In genomic region chr4:183344523-183345255, GRCh38 we compare ENCODE assay signal across 31 cellular contexts. TPM values are rescaled to one million over a fixed set of nuclear protein-coding genes. Genes with fewer than 3 reads are reported as not detected.
"Had no signal": no experiment of that assay in that cellular context is flagged by ENCODE, and none has a peak within 500 bp of the region (broad histone marks: within the 10 kb centered on the region; RNA-seq: fewer than 3 reads in every experiment).

No MANE protein-coding gene starts in this region.

- H3K9ac ChIP-seq: parathyroid adenoma had no signal

- H3K27ac ChIP-seq: epithelial cell of prostate, esophagus squamous epithelium, parathyroid adenoma, testis, transverse colon had no signal

- H3K79me2 ChIP-seq: parathyroid adenoma had no signal

- H2AFZ ChIP-seq: parathyroid adenoma had no signal

- H3K9me3 Mint-ChIP-seq: activated naive CD4-positive, alpha-beta T cell treated with anti-CD3 and anti-CD28 coated beads, Interleukin-2, amount 50 U/mL, for 24 hours; activated naive CD8-positive, alpha-beta T cell treated with anti-CD3 and anti-CD28 coated beads, Interleukin-2, amount 50 U/mL, for 24 hours; activated T-helper 2 cell treated with anti-CD3 and anti-CD28 coated beads, Interferon-gamma antibody, Interleukin-2, Interleukin-4, amounts not matched to agents 10 μg/mL and 5 μg/mL and 100 μg/mL, durations not matched to agents 14 hours and 24 hours and 36 hours; nephron; T-cell had no signal

- FAIRE-seq: endometrium, frontal cortex, islet of Langerhans, urothelium cell line had no signal

- H3K36me3 ChIP-seq: esophagus squamous epithelium, transverse colon had no signal

- H3K36me3 Mint-ChIP-seq: activated CD8-positive, alpha-beta memory T cell treated with anti-CD3 and anti-CD28 coated beads, Interleukin-2, amount 10 ng/mL, durations not matched to agents 7 days and 5 days; activated naive CD4-positive, alpha-beta T cell treated with anti-CD3 and anti-CD28 coated beads, Interleukin-2, amount 50 U/mL, for 24 hours; T-cell had no signal

- ATAC-seq: activated CD4-positive, alpha-beta T cell treated with anti-CD3 and anti-CD28 coated beads for 36 hours; activated CD8-positive, alpha-beta memory T cell treated with anti-CD3 and anti-CD28 coated beads, Interleukin-2, amount 10 ng/mL, durations not matched to agents 7 days and 5 days; activated CD8-positive, alpha-beta T cell treated with anti-CD3 and anti-CD28 coated beads, Interleukin-2, amount 10 ng/mL, durations not matched to agents 7 days and 5 days; activated naive CD8-positive, alpha-beta T cell treated with anti-CD3 and anti-CD28 coated beads, Interleukin-2, amount 50 U/mL, for 24 hours; left ventricle myocardium superior; right cardiac atrium; stimulated activated naive CD8-positive, alpha-beta T cell treated with anti-CD3 and anti-CD28 coated beads, Interleukin-15, Interleukin-2, amounts not matched to agents 100 U/mL and 50 U/mL, for 24 hours; T-cell had no signal

- H3K27me3 ChIP-seq: testis had no signal

- H3K4me3 ChIP-seq: esophagus squamous epithelium, testis, transverse colon had no signal

- H3K27ac Mint-ChIP-seq: activated CD4-positive, alpha-beta T cell treated with anti-CD3 and anti-CD28 coated beads for 36 hours; activated CD8-positive, alpha-beta memory T cell treated with anti-CD3 and anti-CD28 coated beads, Interleukin-2, amount 10 ng/mL, durations not matched to agents 7 days and 5 days; activated CD8-positive, alpha-beta T cell treated with anti-CD3 and anti-CD28 coated beads, Interleukin-2, amount 10 ng/mL, durations not matched to agents 7 days and 5 days; activated naive CD4-positive, alpha-beta T cell treated with anti-CD3 and anti-CD28 coated beads, Interleukin-2, amount 50 U/mL, for 24 hours; activated naive CD8-positive, alpha-beta T cell treated with anti-CD3 and anti-CD28 coated beads, Interleukin-2, amount 50 U/mL, for 24 hours; activated T-helper 2 cell treated with anti-CD3 and anti-CD28 coated beads, Interferon-gamma antibody, Interleukin-2, Interleukin-4, amounts not matched to agents 10 μg/mL and 5 μg/mL and 100 μg/mL, durations not matched to agents 14 hours and 24 hours and 36 hours; nephron; T-cell had no signal

- H3K9me3 ChIP-seq: esophagus squamous epithelium, testis, transverse colon had no signal

- DNase-seq: activated CD4-positive, alpha-beta T cell treated with anti-CD3 and anti-CD28 coated beads for 36 hours; activated CD4-positive, CD25-positive, alpha-beta regulatory T cell; activated CD8-positive, alpha-beta memory T cell treated with anti-CD3 and anti-CD28 coated beads, Interleukin-2, amount 10 ng/mL, durations not matched to agents 7 days and 5 days; activated CD8-positive, alpha-beta T cell treated with anti-CD3 and anti-CD28 coated beads, Interleukin-2, amount 10 ng/mL, durations not matched to agents 7 days and 5 days; activated naive CD8-positive, alpha-beta T cell treated with anti-CD3 and anti-CD28 coated beads, Interleukin-2, amount 50 U/mL, for 24 hours; activated T-cell treated with anti-CD3 and anti-CD28 coated beads, Interleukin-2, amount 50 U/mL, for 48 hours; amygdala; central memory CD4-positive, alpha-beta T cell; dermis blood vessel endothelial cell; effector CD4-positive, alpha-beta T cell; esophagus squamous epithelium; left ventricle myocardium superior; mammary epithelial cell; midbrain; nucleus accumbens; right cardiac atrium; stimulated activated CD4-positive, alpha-beta T cell treated with anti-CD3 and anti-CD28 coated beads, Interleukin-2, amount 100 ng/mL, for 48 hours; stimulated activated naive CD8-positive, alpha-beta T cell treated with anti-CD3 and anti-CD28 coated beads, Interleukin-15, Interleukin-2, amounts not matched to agents 100 U/mL and 50 U/mL, for 24 hours; T-cell; testis; transverse colon had no signal

- H3K4me1 ChIP-seq: parathyroid adenoma, testis had no signal

- H3K4me3 Mint-ChIP-seq: activated CD4-positive, alpha-beta T cell treated with anti-CD3 and anti-CD28 coated beads for 36 hours; activated CD8-positive, alpha-beta memory T cell treated with anti-CD3 and anti-CD28 coated beads, Interleukin-2, amount 10 ng/mL, durations not matched to agents 7 days and 5 days; activated CD8-positive, alpha-beta T cell treated with anti-CD3 and anti-CD28 coated beads, Interleukin-2, amount 10 ng/mL, durations not matched to agents 7 days and 5 days; activated naive CD4-positive, alpha-beta T cell treated with anti-CD3 and anti-CD28 coated beads, Interleukin-2, amount 50 U/mL, for 24 hours; activated naive CD8-positive, alpha-beta T cell treated with anti-CD3 and anti-CD28 coated beads, Interleukin-2, amount 50 U/mL, for 24 hours; nephron had no signal

RNA-seq across cellular contexts. Expression of gene CLDN24, which starts 22.5 kb away (rescaled TPM):
- total RNA-seq: activated CD4-positive, alpha-beta T cell treated with anti-CD3 and anti-CD28 coated beads for 36 hours; activated CD8-positive, alpha-beta memory T cell treated with anti-CD3 and anti-CD28 coated beads, Interleukin-2, amount 10 ng/mL, durations not matched to agents 7 days and 5 days; activated CD8-positive, alpha-beta T cell treated with anti-CD3 and anti-CD28 coated beads, Interleukin-2, amount 10 ng/mL, durations not matched to agents 7 days and 5 days; activated T-helper 2 cell treated with anti-CD3 and anti-CD28 coated beads, Interferon-gamma antibody, Interleukin-2, Interleukin-4, amounts not matched to agents 10 μg/mL and 5 μg/mL and 100 μg/mL, durations not matched to agents 14 hours and 24 hours and 36 hours; dermis blood vessel endothelial cell; esophagus squamous epithelium; frontal cortex; left ventricle myocardium superior; mammary epithelial cell; right cardiac atrium; T-cell; T-helper 2 cell treated with Interferon-gamma antibody and Interleukin-4, amounts not matched to agents 100 ng/mL and 5 ng/mL, for 36 hours; testis; transverse colon had no signal
- polyA plus RNA-seq: mammary epithelial cell, right cardiac atrium had no signal

RNA-seq across cellular contexts. Expression of gene CLDN22, which starts 24.6 kb away (rescaled TPM):
- total RNA-seq: activated CD4-positive, alpha-beta T cell treated with anti-CD3 and anti-CD28 coated beads for 36 hours; activated CD8-positive, alpha-beta memory T cell treated with anti-CD3 and anti-CD28 coated beads, Interleukin-2, amount 10 ng/mL, durations not matched to agents 7 days and 5 days; activated CD8-positive, alpha-beta T cell treated with anti-CD3 and anti-CD28 coated beads, Interleukin-2, amount 10 ng/mL, durations not matched to agents 7 days and 5 days; activated T-helper 2 cell treated with anti-CD3 and anti-CD28 coated beads, Interferon-gamma antibody, Interleukin-2, Interleukin-4, amounts not matched to agents 10 μg/mL and 5 μg/mL and 100 μg/mL, durations not matched to agents 14 hours and 24 hours and 36 hours; dermis blood vessel endothelial cell; frontal cortex; left ventricle myocardium superior; mammary epithelial cell; right cardiac atrium; T-cell; T-helper 2 cell treated with Interferon-gamma antibody and Interleukin-4, amounts not matched to agents 100 ng/mL and 5 ng/mL, for 36 hours; testis; transverse colon had no signal
- polyA plus RNA-seq: mammary epithelial cell had no signal
